ENCODE assay signal across 1 cellular context in the genomic region with DNA sequence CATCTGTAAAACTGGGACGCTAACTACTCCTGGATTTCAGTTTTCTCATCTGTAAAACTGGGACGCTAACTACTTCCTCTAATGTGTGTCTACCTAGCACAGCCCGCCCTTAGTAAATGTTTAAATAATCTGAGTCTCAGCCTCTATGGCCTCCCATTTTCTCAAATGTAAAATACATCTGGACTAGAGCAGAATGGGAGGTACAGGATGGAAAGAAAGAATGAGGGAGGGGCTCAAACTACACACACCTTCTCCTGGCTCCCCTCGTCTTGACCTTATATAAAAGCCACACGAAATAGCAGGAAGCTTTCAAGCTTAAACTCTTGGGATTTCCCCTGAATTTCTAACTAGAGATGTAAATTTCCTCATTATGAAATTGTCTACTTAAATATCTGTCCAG.
TF ChIP-seq lines count a peak whose summit lies in the region.

No MANE protein-coding gene starts in this region.

TF ChIP-seq in GM23338, 12 proteins besides CTCF, POLR2A, EP300 and RAD21 (continued from another document):
- TF ChIP-seq, protein P1, sequence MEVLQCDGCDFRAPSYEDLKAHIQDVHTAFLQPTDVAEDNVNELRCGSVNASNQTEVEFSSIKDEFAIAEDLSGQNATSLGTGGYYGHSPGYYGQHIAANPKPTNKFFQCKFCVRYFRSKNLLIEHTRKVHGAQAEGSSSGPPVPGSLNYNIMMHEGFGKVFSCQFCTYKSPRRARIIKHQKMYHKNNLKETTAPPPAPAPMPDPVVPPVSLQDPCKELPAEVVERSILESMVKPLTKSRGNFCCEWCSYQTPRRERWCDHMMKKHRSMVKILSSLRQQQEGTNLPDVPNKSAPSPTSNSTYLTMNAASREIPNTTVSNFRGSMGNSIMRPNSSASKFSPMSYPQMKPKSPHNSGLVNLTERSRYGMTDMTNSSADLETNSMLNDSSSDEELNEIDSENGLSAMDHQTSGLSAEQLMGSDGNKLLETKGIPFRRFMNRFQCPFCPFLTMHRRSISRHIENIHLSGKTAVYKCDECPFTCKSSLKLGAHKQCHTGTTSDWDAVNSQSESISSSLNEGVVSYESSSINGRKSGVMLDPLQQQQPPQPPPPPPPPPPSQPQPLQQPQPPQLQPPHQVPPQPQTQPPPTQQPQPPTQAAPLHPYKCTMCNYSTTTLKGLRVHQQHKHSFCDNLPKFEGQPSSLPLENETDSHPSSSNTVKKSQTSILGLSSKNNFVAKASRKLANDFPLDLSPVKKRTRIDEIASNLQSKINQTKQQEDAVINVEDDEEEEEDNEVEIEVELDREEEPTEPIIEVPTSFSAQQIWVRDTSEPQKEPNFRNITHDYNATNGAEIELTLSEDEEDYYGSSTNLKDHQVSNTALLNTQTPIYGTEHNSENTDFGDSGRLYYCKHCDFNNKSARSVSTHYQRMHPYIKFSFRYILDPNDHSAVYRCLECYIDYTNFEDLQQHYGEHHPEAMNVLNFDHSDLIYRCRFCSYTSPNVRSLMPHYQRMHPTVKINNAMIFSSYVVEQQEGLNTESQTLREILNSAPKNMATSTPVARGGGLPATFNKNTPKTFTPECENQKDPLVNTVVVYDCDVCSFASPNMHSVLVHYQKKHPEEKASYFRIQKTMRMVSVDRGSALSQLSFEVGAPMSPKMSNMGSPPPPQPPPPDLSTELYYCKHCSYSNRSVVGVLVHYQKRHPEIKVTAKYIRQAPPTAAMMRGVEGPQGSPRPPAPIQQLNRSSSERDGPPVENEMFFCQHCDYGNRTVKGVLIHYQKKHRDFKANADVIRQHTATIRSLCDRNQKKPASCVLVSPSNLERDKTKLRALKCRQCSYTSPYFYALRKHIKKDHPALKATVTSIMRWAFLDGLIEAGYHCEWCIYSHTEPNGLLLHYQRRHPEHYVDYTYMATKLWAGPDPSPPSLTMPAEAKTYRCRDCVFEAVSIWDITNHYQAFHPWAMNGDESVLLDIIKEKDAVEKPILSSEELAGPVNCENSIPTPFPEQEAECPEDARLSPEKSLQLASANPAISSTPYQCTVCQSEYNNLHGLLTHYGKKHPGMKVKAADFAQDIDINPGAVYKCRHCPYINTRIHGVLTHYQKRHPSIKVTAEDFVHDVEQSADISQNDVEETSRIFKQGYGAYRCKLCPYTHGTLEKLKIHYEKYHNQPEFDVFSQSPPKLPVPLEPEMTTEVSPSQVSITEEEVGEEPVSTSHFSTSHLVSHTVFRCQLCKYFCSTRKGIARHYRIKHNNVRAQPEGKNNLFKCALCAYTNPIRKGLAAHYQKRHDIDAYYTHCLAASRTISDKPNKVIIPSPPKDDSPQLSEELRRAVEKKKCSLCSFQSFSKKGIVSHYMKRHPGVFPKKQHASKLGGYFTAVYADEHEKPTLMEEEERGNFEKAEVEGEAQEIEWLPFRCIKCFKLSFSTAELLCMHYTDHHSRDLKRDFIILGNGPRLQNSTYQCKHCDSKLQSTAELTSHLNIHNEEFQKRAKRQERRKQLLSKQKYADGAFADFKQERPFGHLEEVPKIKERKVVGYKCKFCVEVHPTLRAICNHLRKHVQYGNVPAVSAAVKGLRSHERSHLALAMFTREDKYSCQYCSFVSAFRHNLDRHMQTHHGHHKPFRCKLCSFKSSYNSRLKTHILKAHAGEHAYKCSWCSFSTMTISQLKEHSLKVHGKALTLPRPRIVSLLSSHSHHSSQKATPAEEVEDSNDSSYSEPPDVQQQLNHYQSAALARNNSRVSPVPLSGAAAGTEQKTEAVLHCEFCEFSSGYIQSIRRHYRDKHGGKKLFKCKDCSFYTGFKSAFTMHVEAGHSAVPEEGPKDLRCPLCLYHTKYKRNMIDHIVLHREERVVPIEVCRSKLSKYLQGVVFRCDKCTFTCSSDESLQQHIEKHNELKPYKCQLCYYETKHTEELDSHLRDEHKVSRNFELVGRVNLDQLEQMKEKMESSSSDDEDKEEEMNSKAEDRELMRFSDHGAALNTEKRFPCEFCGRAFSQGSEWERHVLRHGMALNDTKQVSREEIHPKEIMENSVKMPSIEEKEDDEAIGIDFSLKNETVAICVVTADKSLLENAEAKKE (CRISPR knock-in tag; IDR thresholded peaks at IDR 0.05) = no peak
- TF ChIP-seq STAT1 (IDR thresholded peaks at IDR 0.05; ENCODE audit: unreplicated experiment) (no peak), EZH2 (IDR thresholded peaks at IDR 0.05; ENCODE audit: low read depth, unreplicated experiment) (no peak), JUNB (IDR thresholded peaks at IDR 0.05; ENCODE audit: unreplicated experiment) (no peak), CREB1 (CRISPR knock-in tag; IDR thresholded peaks at IDR 0.05; ENCODE audit: low read depth) (no peak), NANOG (IDR thresholded peaks at IDR 0.05; ENCODE audit: borderline replicate concordance) (no peak), EZH2phosphoT487 (IDR thresholded peaks at IDR 0.05; ENCODE audit: unreplicated experiment) (no peak), POLR2AphosphoS5 (IDR thresholded peaks at IDR 0.05; ENCODE audit: low read depth) (no peak), ETS1 (IDR thresholded peaks at IDR 0.05) (no peak), ZNF331 (CRISPR knock-in tag; IDR thresholded peaks at IDR 0.05; ENCODE audit: low read depth) (no peak)
- TF ChIP-seq, protein P2, sequence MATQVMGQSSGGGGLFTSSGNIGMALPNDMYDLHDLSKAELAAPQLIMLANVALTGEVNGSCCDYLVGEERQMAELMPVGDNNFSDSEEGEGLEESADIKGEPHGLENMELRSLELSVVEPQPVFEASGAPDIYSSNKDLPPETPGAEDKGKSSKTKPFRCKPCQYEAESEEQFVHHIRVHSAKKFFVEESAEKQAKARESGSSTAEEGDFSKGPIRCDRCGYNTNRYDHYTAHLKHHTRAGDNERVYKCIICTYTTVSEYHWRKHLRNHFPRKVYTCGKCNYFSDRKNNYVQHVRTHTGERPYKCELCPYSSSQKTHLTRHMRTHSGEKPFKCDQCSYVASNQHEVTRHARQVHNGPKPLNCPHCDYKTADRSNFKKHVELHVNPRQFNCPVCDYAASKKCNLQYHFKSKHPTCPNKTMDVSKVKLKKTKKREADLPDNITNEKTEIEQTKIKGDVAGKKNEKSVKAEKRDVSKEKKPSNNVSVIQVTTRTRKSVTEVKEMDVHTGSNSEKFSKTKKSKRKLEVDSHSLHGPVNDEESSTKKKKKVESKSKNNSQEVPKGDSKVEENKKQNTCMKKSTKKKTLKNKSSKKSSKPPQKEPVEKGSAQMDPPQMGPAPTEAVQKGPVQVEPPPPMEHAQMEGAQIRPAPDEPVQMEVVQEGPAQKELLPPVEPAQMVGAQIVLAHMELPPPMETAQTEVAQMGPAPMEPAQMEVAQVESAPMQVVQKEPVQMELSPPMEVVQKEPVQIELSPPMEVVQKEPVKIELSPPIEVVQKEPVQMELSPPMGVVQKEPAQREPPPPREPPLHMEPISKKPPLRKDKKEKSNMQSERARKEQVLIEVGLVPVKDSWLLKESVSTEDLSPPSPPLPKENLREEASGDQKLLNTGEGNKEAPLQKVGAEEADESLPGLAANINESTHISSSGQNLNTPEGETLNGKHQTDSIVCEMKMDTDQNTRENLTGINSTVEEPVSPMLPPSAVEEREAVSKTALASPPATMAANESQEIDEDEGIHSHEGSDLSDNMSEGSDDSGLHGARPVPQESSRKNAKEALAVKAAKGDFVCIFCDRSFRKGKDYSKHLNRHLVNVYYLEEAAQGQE (IDR thresholded peaks at IDR 0.05; ENCODE audit: unreplicated experiment) = no peak
